Comparison of ENCODE assay signal across 17 cellular contexts in genomic region chr11:43962383-43962969, GRCh38. TPM values are rescaled to one million over a fixed set of nuclear protein-coding genes. Genes with fewer than 3 reads are reported as not detected.
DNase-seq lines count a peak whose midpoint lies in the region; TF ChIP-seq lines count a peak whose summit lies in the region.
"Had no signal": no experiment of that assay in that cellular context is flagged by ENCODE, and none has a peak within 500 bp of the region (broad histone marks: within the 10 kb centered on the region; RNA-seq: fewer than 3 reads in every experiment).

No MANE protein-coding gene starts in this region.

- 52 to 73% methylated on average over 4 to 9 of the region's 9 CpGs for WGBS in endodermal cell (ENCODE audit: insufficient coverage in 1 of 2, insufficient read length in 1 of 2), 2 experiments

- H3K4me1 Mint-ChIP-seq in Caco-2 (ENCODE audit: low read depth, unreplicated experiment) (no peaks in the 10 kb centered on the region), endodermal cell (peaks cover 8% of the 10 kb centered on the region), neural crest cell (peaks cover 18% of the 10 kb centered on the region)
- H3K4me1 Mint-ChIP-seq: activated naive CD8-positive, alpha-beta T cell treated with anti-CD3 and anti-CD28 coated beads, Interleukin-2, amount 10 ng/mL, durations not matched to agents 7 days and 5 days had no signal

- no peaks in the 10 kb centered on the region for H3K36me3 ChIP-seq in Caco-2 (ENCODE audit: control insufficient read depth, insufficient read depth, low read length)
- H3K36me3 ChIP-seq in endodermal cell (ENCODE audit: control insufficient read depth, insufficient read depth, low read length) = no peaks in the 10 kb centered on the region
- H3K36me3 ChIP-seq: BLaER1 had no signal

- CTCF ChIA-PET in Caco-2 (lab: Charles Lee) = no interaction called here

- H3K9me3 ChIP-seq in Caco-2 (peaks cover 13% of the 10 kb centered on the region; the same call in 1 of the 2 replicates), endodermal cell (ENCODE audit: control insufficient read depth, low read length) (peaks cover 16% of the 10 kb centered on the region)
- H3K9me3 ChIP-seq: mucosa of descending colon had no signal

- no peak overlapping the region for H3K4me3 ChIP-seq in Caco-2 (ENCODE audit: low read depth, low read length)
- no peak overlapping the region for H3K4me3 ChIP-seq in endodermal cell (ENCODE audit: low read length)
- H3K4me3 ChIP-seq: BLaER1, GM12878, mucosa of descending colon had no signal

- peaks cover 10% of the 10 kb centered on the region for H3K27me3 Mint-ChIP-seq in Caco-2 (ENCODE audit: insufficient read depth, unreplicated experiment)
- H3K27me3 Mint-ChIP-seq in endodermal cell (ENCODE audit: insufficient read depth) = peaks cover 2% of the 10 kb centered on the region
- peaks cover 2% of the 10 kb centered on the region for H3K27me3 Mint-ChIP-seq in neural crest cell (ENCODE audit: low read depth)

- intact Hi-C loops in Caco-2 (cut with micrococcal nuclease; ENCODE audit: unreplicated experiment) = no loop called here

- no TSS peak for BruUV-seq in Caco-2 (replicated peaks; lab: Mats Ljungman, UMichigan)

- TF ChIP-seq CTCF in Caco-2 (IDR thresholded peaks at IDR 0.05; ENCODE audit: insufficient read depth in 1 of 2, low read depth in 1 of 2, low read length in 1 of 2, severe bottlenecking in 1 of 2, unreplicated experiment in 1 of 2) = no peak
- no peak for TF ChIP-seq CTCF in endodermal cell (conservative IDR thresholded peaks at IDR 0.05)
- no peak for TF ChIP-seq CTCF in neural crest cell (conservative IDR thresholded peaks at IDR 0.05)

- peak overlapping the region; percentile 52 for H3K4me3 Mint-ChIP-seq in Caco-2 (ENCODE audit: unreplicated experiment)
- H3K4me3 Mint-ChIP-seq in endodermal cell = no peak overlapping the region
- H3K4me3 Mint-ChIP-seq in neural crest cell = peak overlapping the region; percentile 50
- H3K4me3 Mint-ChIP-seq: activated naive CD8-positive, alpha-beta T cell treated with anti-CD3 and anti-CD28 coated beads, Interleukin-2, amount 10 ng/mL, durations not matched to agents 7 days and 5 days had no signal

- H3K27ac ChIP-seq in endodermal cell (ENCODE audit: low read depth, low read length) = peak overlapping the region; percentile 25
- H3K27ac ChIP-seq: BLaER1 had no signal

- POLR2A ChIA-PET in Caco-2 (lab: Charles Lee) = no interaction called here

- H3K4me1 ChIP-seq in Caco-2 (no peaks in the 10 kb centered on the region), endodermal cell (ENCODE audit: control insufficient read depth, insufficient read depth, low read length) (no peaks in the 10 kb centered on the region)
- H3K4me1 ChIP-seq: BLaER1 had no signal

- H3K36me3 Mint-ChIP-seq in Caco-2 (ENCODE audit: insufficient read depth, unreplicated experiment) (no peaks in the 10 kb centered on the region), endodermal cell (ENCODE audit: low read depth) (no peaks in the 10 kb centered on the region), neural crest cell (ENCODE audit: low read depth) (peaks cover 3% of the 10 kb centered on the region)
- H3K36me3 Mint-ChIP-seq: activated naive CD8-positive, alpha-beta T cell treated with anti-CD3 and anti-CD28 coated beads, Interleukin-2, amount 10 ng/mL, durations not matched to agents 7 days and 5 days had no signal

- H3K27me3 ChIP-seq in Caco-2 (replicated peaks; ENCODE audit: control insufficient read depth, insufficient read depth, low read length) (no peaks in the 10 kb centered on the region; the same call in 1 of the 2 replicates), endodermal cell (ENCODE audit: control insufficient read depth, insufficient read depth, low read length, poor library complexity, severe bottlenecking) (no peaks in the 10 kb centered on the region)
- H3K27me3 ChIP-seq: BLaER1 had no signal

- H3K9me3 Mint-ChIP-seq in Caco-2 (ENCODE audit: unreplicated experiment) (no peaks in the 10 kb centered on the region), endodermal cell (peaks cover 14% of the 10 kb centered on the region), neural crest cell (peaks cover 11% of the 10 kb centered on the region)
- H3K9me3 Mint-ChIP-seq: activated naive CD8-positive, alpha-beta T cell treated with anti-CD3 and anti-CD28 coated beads, Interleukin-2, amount 10 ng/mL, durations not matched to agents 7 days and 5 days had no signal

- DNase-seq in Caco-2 = no peak
- DNase-seq in NCI-H2227 treated with DMSO at 0.1 percent for 48 hours (lab: John Stamatoyannopoulos, UW) = peak; percentile 80
- no peak for DNase-seq in endodermal cell
- DNase-seq in neural crest cell (ENCODE audit: low read depth, low spot score) = no peak
- DNase-seq in COR-L47 (lab: John Stamatoyannopoulos, UW) = no peak
- no peak for DNase-seq in medulla oblongata (ENCODE audit: extremely low spot score)
- no peak for DNase-seq in activated naive CD4-positive, alpha-beta T cell (lab: John Stamatoyannopoulos, UW)
- no peak for DNase-seq in SHP77 treated with DMSO at 0.1 percent for 48 hours (lab: John Stamatoyannopoulos, UW)
- DNase-seq: activated naive CD8-positive, alpha-beta T cell treated with anti-CD3 and anti-CD28 coated beads, Interleukin-2, amount 10 ng/mL, durations not matched to agents 7 days and 5 days; dermis blood vessel endothelial cell; DND-41; Karpas-422; mucosa of descending colon; NCI-H2171 had no signal

- no peak overlapping the region for H3K9ac ChIP-seq in endodermal cell (ENCODE audit: extremely low read depth, low read length, poor library complexity, severe bottlenecking)
- H3K9ac ChIP-seq: BLaER1 had no signal

- H3K27ac Mint-ChIP-seq in Caco-2 (ENCODE audit: unreplicated experiment) (no peak overlapping the region), endodermal cell (no peak overlapping the region), neural crest cell (ENCODE audit: unreplicated experiment) (no peak overlapping the region)
- H3K27ac Mint-ChIP-seq: activated naive CD8-positive, alpha-beta T cell treated with anti-CD3 and anti-CD28 coated beads, Interleukin-2, amount 10 ng/mL, durations not matched to agents 7 days and 5 days had no signal

RNA-seq across cellular contexts. Expression of gene C11orf96, which starts 20.0 kb away (rescaled TPM):
- 0.26 TPM in 1 of 2 replicates, not detected in the other for total RNA-seq in Caco-2 (2022)
- total RNA-seq in endodermal cell = under 1 TPM in 1 of 2 donors, not detected in 1; 0.62 TPM
- 5.8 TPM for polyA plus RNA-seq in endodermal cell (2013, experiment 1 of 2)
- 4.9 TPM for polyA plus RNA-seq in endodermal cell (2013, experiment 2 of 2)
- 3.0 and 3.2 TPM in 2 replicates for total RNA-seq in neural crest cell
- total RNA-seq: OCI-LY7 had no signal
